ENCODE assay signal across 8 cellular contexts in the genomic region with DNA sequence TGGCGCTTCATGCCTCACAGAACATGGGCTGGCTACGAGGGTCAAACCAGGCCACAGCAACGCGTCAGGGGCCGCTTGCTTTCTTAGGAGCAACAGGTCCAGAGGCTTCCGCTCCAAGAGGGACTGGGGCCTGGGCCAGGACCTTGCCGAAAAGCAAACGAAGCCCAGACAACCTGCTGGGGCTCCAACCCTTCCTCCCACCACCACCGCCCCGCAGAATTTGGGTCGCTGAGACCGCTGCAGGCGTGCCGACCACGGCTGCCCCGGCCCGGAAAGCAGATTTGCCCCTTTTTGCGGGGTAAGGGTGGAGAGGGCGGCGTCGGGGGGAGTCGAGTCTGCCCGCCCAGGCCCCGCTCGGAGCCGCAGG. TPM values are rescaled to one million over a fixed set of nuclear protein-coding genes. Genes with fewer than 3 reads are reported as not detected.
DNase-seq lines count a peak whose midpoint lies in the region; ATAC-seq and TF ChIP-seq lines count a peak whose summit lies in the region.

No MANE protein-coding gene starts in this region.

- no peak overlapping the region for H3K27ac ChIP-seq in parathyroid adenoma

- no peak overlapping the region for H3K9ac ChIP-seq in parathyroid adenoma

- no peaks in the 10 kb centered on the region for H3K27me3 ChIP-seq in parathyroid adenoma (ENCODE audit: control insufficient read depth, insufficient read depth, low read length)

- peak overlapping the region; percentile 95 for H3K27ac Mint-ChIP-seq in T-helper 17 cell

- peak overlapping the region; percentile 92 for H2AFZ ChIP-seq in parathyroid adenoma

- H3K27me3 Mint-ChIP-seq in T-helper 17 cell = peaks cover 4% of the 10 kb centered on the region

- TF ChIP-seq CTCF in HFF-Myc (IDR thresholded peaks at IDR 0.05; ENCODE audit: low read depth, low read length, missing control alignments) = no peak
- no peak for TF ChIP-seq CTCF in fibroblast of villous mesenchyme (IDR thresholded peaks at IDR 0.05; ENCODE audit: insufficient read depth, low read depth, low read length)
- TF ChIP-seq CTCF in parathyroid adenoma (IDR thresholded peaks at IDR 0.05) = no peak

- H3K4me3 Mint-ChIP-seq in T-helper 17 cell = peak overlapping the region; percentile 89

- no peaks in the 10 kb centered on the region for H3K9me3 ChIP-seq in T-helper 17 cell (ENCODE audit: control insufficient read depth, low read length, poor library complexity, severe bottlenecking)
- no peaks in the 10 kb centered on the region for H3K9me3 ChIP-seq in parathyroid adenoma (ENCODE audit: control insufficient read depth, low read length)

- no peaks in the 10 kb centered on the region for H3K4me1 ChIP-seq in parathyroid adenoma

- no peaks in the 10 kb centered on the region for H3K36me3 Mint-ChIP-seq in T-helper 17 cell (ENCODE audit: low read depth)

- H3K79me2 ChIP-seq in parathyroid adenoma = no peaks in the 10 kb centered on the region

- DNase-seq in EH (ENCODE audit: low read depth) (peak; percentile 36), HFF-Myc (ENCODE audit: extremely low read depth, low read depth) (no peak), T-helper 17 cell (no peak), fibroblast of villous mesenchyme (ENCODE audit: low read depth) (peak; percentile 60), ureter (ENCODE audit: low spot score) (no peak), KG1 (lab: John Stamatoyannopoulos, UW) (no peak)

- H3K4me2 ChIP-seq in parathyroid adenoma (ENCODE audit: low read length) = peak overlapping the region; percentile 67

- ATAC-seq in T-helper 17 cell (peak; percentile 2), HG03520 (IDR thresholded peaks at IDR 0.05; ENCODE audit: unreplicated experiment) (no peak)

- H3K36me3 ChIP-seq in parathyroid adenoma (ENCODE audit: control insufficient read depth, insufficient read depth, low read length) = no peaks in the 10 kb centered on the region

- peaks cover 20% of the 10 kb centered on the region for H3K4me1 Mint-ChIP-seq in T-helper 17 cell

- peak overlapping the region; percentile 79 for H3K4me3 ChIP-seq in HFF-Myc (replicated peaks; ENCODE audit: low read depth, low read length)
- H3K4me3 ChIP-seq in fibroblast of villous mesenchyme (ENCODE audit: low read depth, low read length) = peak overlapping the region; percentile 81
- peak overlapping the region; percentile 79 for H3K4me3 ChIP-seq in parathyroid adenoma (ENCODE audit: low read depth, low read length)

RNA-seq across cellular contexts. Expression of a gene that starts 9.9 kb away (rescaled TPM):
- not detected for total RNA-seq in T-helper 17 cell
- under 0.01 TPM in 1 of 2 replicates, not detected in the other for total RNA-seq in fibroblast of villous mesenchyme
- total RNA-seq in ureter = 0.21 TPM

RNA-seq across cellular contexts. Expression of a gene that starts 14.5 kb away (rescaled TPM):
- total RNA-seq in T-helper 17 cell (100 to 1,000 TPM; 270 to 311 TPM), fibroblast of villous mesenchyme (41.5 and 44.8 TPM in 2 replicates), ureter (157 TPM)

RNA-seq across cellular contexts. Expression of a gene that starts 40.8 kb away (rescaled TPM):
- not detected for total RNA-seq in T-helper 17 cell
- not detected in 2 replicates for total RNA-seq in fibroblast of villous mesenchyme
- not detected for total RNA-seq in ureter

RNA-seq across cellular contexts. Expression of a gene that starts 42.3 kb away (rescaled TPM):
- total RNA-seq in T-helper 17 cell = 10 to 100 TPM; 62.0 to 62.3 TPM
- 65.6 and 65.7 TPM in 2 replicates for total RNA-seq in fibroblast of villous mesenchyme
- total RNA-seq in ureter = 57.8 TPM

RNA-seq across cellular contexts. Expression of a gene that starts 42.8 kb away (rescaled TPM):
- not detected for total RNA-seq in T-helper 17 cell
- total RNA-seq in fibroblast of villous mesenchyme = not detected in 2 replicates
- total RNA-seq in ureter = not detected

Comparison
In these comparisons a context has a peak if more than half of its experiments do, and no peak if none do; other contexts are left out.
1. DNase-seq: peak in EH (single experiment) and fibroblast of villous mesenchyme (single experiment); none in HFF-Myc (single experiment), T-helper 17 cell (0 of 3), ureter (single experiment) and KG1 (single experiment).
2. Peak in every context shown above with its lines, with median percentiles within 50 percentile points of each other: H3K4me3 ChIP-seq.